In the genomic region with DNA sequence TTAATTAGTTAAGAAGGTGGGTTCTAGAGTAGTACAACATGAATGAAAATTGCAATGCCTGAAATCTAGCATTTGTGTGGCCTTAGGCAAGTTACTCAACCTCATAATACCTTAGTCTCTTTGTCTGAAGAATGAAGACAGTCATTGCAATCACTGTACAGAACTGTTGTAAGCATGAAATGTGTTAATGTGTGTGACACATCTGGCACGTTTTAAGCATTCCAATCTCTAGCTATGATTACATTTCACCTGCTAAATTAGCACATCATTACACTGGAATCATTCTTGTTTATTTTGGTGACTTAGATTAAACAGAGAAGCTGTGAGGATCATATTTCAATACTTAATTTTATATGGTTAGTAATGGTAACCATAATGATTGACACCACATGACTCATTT, we compare ENCODE assay signal across 33 cellular contexts.
"Had no signal": no experiment of that assay in that cellular context is flagged by ENCODE, and none has a peak within 500 bp of the region (broad histone marks: within the 10 kb centered on the region; RNA-seq: fewer than 3 reads in every experiment).

No MANE protein-coding gene starts in this region.

- H3K27me3 ChIP-seq: brain microvascular endothelial cell, cardiac muscle cell, MG63 had no signal

- H3K4me3 ChIP-seq: cardiac muscle cell, MG63 had no signal

- H3K27ac ChIP-seq: brain microvascular endothelial cell, cardiac muscle cell, VCaP had no signal

- H3K36me3 ChIP-seq: brain microvascular endothelial cell, cardiac muscle cell, MG63 had no signal

- H3K9me3 ChIP-seq: MG63 had no signal

- DNase-seq: activated B cell treated with CpG ODN at 0.5 μM for 24 hours; activated CD4-positive, alpha-beta memory T cell treated with anti-CD3 and anti-CD28 coated beads for 36 hours; activated CD4-positive, alpha-beta T cell treated with anti-CD3 and anti-CD28 coated beads for 4 hours; activated CD4-positive, alpha-beta T cell treated with anti-CD3 and anti-CD28 coated beads, Interleukin-2, amount 50 U/mL, for 1 hour; activated CD4-positive, CD25-positive, alpha-beta regulatory T cell treated with anti-CD3 and anti-CD28 coated beads, Interleukin-2, amount 50 U/mL, for 72 hours; activated CD8-positive, alpha-beta memory T cell treated with anti-CD3 and anti-CD28 coated beads, Interleukin-2, amount 50 U/mL, for 4 hours; activated effector memory CD4-positive, alpha-beta T cell treated with Interleukin-2 at 50 U/mL for 16 hours; activated naive CD4-positive, alpha-beta T cell; activated naive CD4-positive, alpha-beta T cell treated with anti-CD3 and anti-CD28 coated beads, Interleukin-2, amount 50 U/mL, for 16 hours; activated naive CD8-positive, alpha-beta T cell treated with anti-CD3 and anti-CD28 coated beads for 36 hours; activated T-cell treated with anti-CD3 and anti-CD28 coated beads for 4 hours; activated T-cell treated with anti-CD3 and anti-CD28 coated beads, Interleukin-2, amount 50 U/mL, for 48 hours; amniotic stem cell; aorta; brain microvascular endothelial cell; MG63; NCI-H1048; NCI-H1105 treated with DMSO at 0.1 percent for 48 hours; NCI-H1436; NCI-H1694; NCI-H1930; NCI-H2081 treated with DMSO at 0.1 percent for 48 hours; NCI-H226; NCI-H524 treated with DMSO at 0.1 percent for 48 hours; NCI-H748 treated with DMSO at 0.1 percent for 48 hours; NK-92 treated with Interleukin-12 subunit alpha and Interleukin-12 subunit beta, amount 100 ng/mL, for 24 hours; SIG-M5; SW 1271; T-helper 1 cell; T-helper 2 cell; T-helper 9 cell had no signal
